In genomic region chr3:172259726-172260248, GRCh38 we compare ENCODE assay signal across 16 cellular contexts.
DNase-seq lines count a peak whose midpoint lies in the region; ATAC-seq and TF ChIP-seq lines count a peak whose summit lies in the region.
"Had no signal": no experiment of that assay in that cellular context is flagged by ENCODE, and none has a peak within 500 bp of the region (broad histone marks: within the 10 kb centered on the region; RNA-seq: fewer than 3 reads in every experiment).

No MANE protein-coding gene starts in this region.

- H3K27me3 Mint-ChIP-seq in WTC11 (ENCODE audit: low read depth) = no peaks in the 10 kb centered on the region

- H3K36me3 Mint-ChIP-seq in WTC11 = peaks cover 6% of the 10 kb centered on the region

- peaks cover 21% of the 10 kb centered on the region for H3K36me3 ChIP-seq in ACC112 (ENCODE audit: insufficient read depth, low read length)
- peaks cover 11% of the 10 kb centered on the region for H3K36me3 ChIP-seq in smooth muscle cell (ENCODE audit: low read depth)
- H3K36me3 ChIP-seq: neural progenitor cell had no signal

- H2AFZ ChIP-seq in ACC112 (ENCODE audit: low read length, unreplicated experiment) (no peak overlapping the region), smooth muscle cell (ENCODE audit: low read depth) (no peak overlapping the region)
- H2AFZ ChIP-seq: neural progenitor cell had no signal

- ATAC-seq in WTC11 (no peak), GM21447 (IDR thresholded peaks at IDR 0.05; ENCODE audit: unreplicated experiment) (no peak)

- H3K27ac Mint-ChIP-seq in WTC11 = peak overlapping the region; percentile 13; the same call in 1 of the 2 replicates
- H3K27ac Mint-ChIP-seq: neural progenitor cell had no signal

- TF ChIP-seq CTCF in WTC11 (IDR thresholded peaks at IDR 0.05) (no peak), smooth muscle cell (IDR thresholded peaks at IDR 0.05; ENCODE audit: borderline replicate concordance, insufficient read depth, poor library complexity, severe bottlenecking) (no peak)

- H3K27me3 ChIP-seq in ACC112 (ENCODE audit: insufficient read depth, low read length) (no peaks in the 10 kb centered on the region), smooth muscle cell (ENCODE audit: low read depth) (no peaks in the 10 kb centered on the region)
- H3K27me3 ChIP-seq: neural progenitor cell had no signal

- CTCF ChIA-PET in WTC11 (lab: Charles Lee) = interaction anchor here (1.2 kb wide), 1 partner anchor 72 kb away, joined by 3 read pairs; no protein-coding TSS in a partner anchor

- peak overlapping the region; percentile 25 for H3K4me2 ChIP-seq in smooth muscle cell
- H3K4me2 ChIP-seq: KMS-11 had no signal

- H3K79me2 ChIP-seq in ACC112 (ENCODE audit: control insufficient read depth, insufficient read depth, low read length, unreplicated experiment) = peaks cover 54% of the 10 kb centered on the region
- peaks cover 99% of the 10 kb centered on the region for H3K79me2 ChIP-seq in smooth muscle cell (ENCODE audit: low read depth)

- H3K4me1 ChIP-seq in ACC112 (ENCODE audit: control insufficient read depth, insufficient read depth, low read length, unreplicated experiment) (peaks cover 18% of the 10 kb centered on the region), smooth muscle cell (ENCODE audit: low read depth) (peaks cover 20% of the 10 kb centered on the region)

- no peak for DNase-seq in WTC11 (ENCODE audit: low spot score)
- DNase-seq in fibroblast of peridontal ligament (ENCODE audit: extremely low read depth) = peak; percentile 27
- no peak for DNase-seq in smooth muscle cell (lab: John Stamatoyannopoulos, UW; ENCODE audit: unreplicated experiment)
- no peak for DNase-seq in DMS153 (lab: John Stamatoyannopoulos, UW)
- DNase-seq in OCI-M2 (lab: John Stamatoyannopoulos, UW; ENCODE audit: unreplicated experiment) = no peak
- no peak for DNase-seq in D341Med (ENCODE audit: low spot score)
- DNase-seq: activated CD4-positive, alpha-beta T cell treated with anti-CD3 and anti-CD28 coated beads, Interleukin-2, amount 50 U/mL, for 48 hours; activated T-cell treated with anti-CD3 and anti-CD28 coated beads, Interleukin-2, amount 50 U/mL, for 48 hours; cortex of kidney; immature natural killer cell; mesendoderm; NCI-H1105 treated with DMSO at 0.1 percent for 48 hours had no signal

- WGBS in smooth muscle cell (ENCODE audit: low lambda C conversion rate) = 63% methylated on average over 2 of the region's 2 CpGs

- H3K9me3 ChIP-seq in smooth muscle cell (replicated peaks; ENCODE audit: low read depth) = no peaks in the 10 kb centered on the region

- H3K9ac ChIP-seq in smooth muscle cell (ENCODE audit: low read depth) = no peak overlapping the region
- H3K9ac ChIP-seq: KMS-11, neural progenitor cell had no signal

- POLR2A ChIA-PET in WTC11 (lab: Charles Lee) = interaction anchor here (0.7 kb wide), 1 partner anchor 83 kb away, joined by 5 read pairs; no protein-coding TSS in a partner anchor

- 0 out of 2 replicates have a peak overlapping the region, but pooled peaks have one; percentile 7 for H3K27ac ChIP-seq in ACC112 (ENCODE audit: low read depth, low read length)
- H3K27ac ChIP-seq in smooth muscle cell (ENCODE audit: low read depth) = peak overlapping the region; percentile 80
- H3K27ac ChIP-seq: KMS-11, neural progenitor cell had no signal

- H3F3A ChIP-seq in smooth muscle cell (ENCODE audit: low read depth) = peaks cover 52% of the 10 kb centered on the region

- H3K4me3 ChIP-seq in ACC112 (ENCODE audit: low read depth, low read length) (no peak overlapping the region), smooth muscle cell (no peak overlapping the region)
- H3K4me3 ChIP-seq: neural progenitor cell had no signal

- H4K20me1 ChIP-seq in smooth muscle cell (ENCODE audit: low read depth) = peaks cover 99% of the 10 kb centered on the region

- H3K4me1 Mint-ChIP-seq in WTC11 = peaks cover 43% of the 10 kb centered on the region

- H3K9me3 Mint-ChIP-seq in WTC11 = no peaks in the 10 kb centered on the region
- H3K9me3 Mint-ChIP-seq: immature natural killer cell, neural progenitor cell had no signal

- no peak overlapping the region for H3K4me3 Mint-ChIP-seq in WTC11
- H3K4me3 Mint-ChIP-seq: immature natural killer cell, neural progenitor cell had no signal

TF ChIP-seq in WTC11, 78 proteins besides CTCF, POLR2A, EP300 and RAD21:
- TF ChIP-seq STAT6 (CRISPR knock-in tag; conservative IDR thresholded peaks at IDR 0.05; ENCODE audit: low read depth) (no peak), ZNF425 (CRISPR knock-in tag; conservative IDR thresholded peaks at IDR 0.05) (no peak), NFE2L1 (CRISPR knock-in tag; IDR thresholded peaks at IDR 0.05) (no peak), ZNF263 (CRISPR knock-in tag; IDR thresholded peaks at IDR 0.05; ENCODE audit: low read depth) (no peak), PRDM15 (CRISPR knock-in tag; IDR thresholded peaks at IDR 0.05) (no peak), ZNF121 (CRISPR knock-in tag; IDR thresholded peaks at IDR 0.05) (no peak), SOX15 (CRISPR knock-in tag; IDR thresholded peaks at IDR 0.05) (no peak)
